Comparison of ENCODE assay signal across 1 cellular context in genomic region chr5:124645396-124645795, GRCh38.
TF ChIP-seq lines count a peak whose summit lies in the region.

No MANE protein-coding gene starts in this region.

TF ChIP-seq in GM23338, 12 proteins besides CTCF, POLR2A, EP300 and RAD21 (continued from another document):
- TF ChIP-seq ZNF462 (CRISPR knock-in tag; IDR thresholded peaks at IDR 0.05) (no peak), EZH2phosphoT487 (IDR thresholded peaks at IDR 0.05; ENCODE audit: unreplicated experiment) (no peak), ZNF114 (CRISPR knock-in tag; IDR thresholded peaks at IDR 0.05) (no peak), ZNF331 (CRISPR knock-in tag; IDR thresholded peaks at IDR 0.05; ENCODE audit: low read depth) (no peak), POLR2AphosphoS5 (IDR thresholded peaks at IDR 0.05; ENCODE audit: low read depth) (no peak), CREB1 (CRISPR knock-in tag; IDR thresholded peaks at IDR 0.05; ENCODE audit: low read depth) (no peak), NANOG (IDR thresholded peaks at IDR 0.05; ENCODE audit: borderline replicate concordance) (no peak), STAT1 (IDR thresholded peaks at IDR 0.05; ENCODE audit: unreplicated experiment) (no peak), JUNB (IDR thresholded peaks at IDR 0.05; ENCODE audit: unreplicated experiment) (no peak)
TF ChIP-seq in GM23338: peak in this region for 0.
